8 cellular contexts compared by ENCODE assay signal in genomic region chr10:86439544-86439943, GRCh38.
A peak's percentile ranks its signal among the peaks of the same experiment; 100 is the strongest.
DNase-seq lines count a peak whose midpoint lies in the region; ATAC-seq and TF ChIP-seq lines count a peak whose summit lies in the region.

No MANE protein-coding gene starts in this region.

- no peaks in the 10 kb centered on the region for H3K9me3 ChIP-seq in RWPE2 (ENCODE audit: severe bottlenecking)
- H3K9me3 ChIP-seq in gastrocnemius medialis: no peaks in the 10 kb centered on the region

- TF ChIP-seq POLR2A in gastrocnemius medialis (IDR thresholded peaks at IDR 0.05): no peak

- H3K4me1 ChIP-seq in RWPE2 (ENCODE audit: insufficient read depth, poor library complexity, severe bottlenecking) (peaks cover 4% of the 10 kb centered on the region), gastrocnemius medialis (peaks cover 12 to 17% of the 10 kb centered on the region in 2 donors)

- intact Hi-C loops in gastrocnemius medialis (cut with DNase I; ENCODE audit: low total_unique reads): loop anchor here (2.0 kb wide), 2 partner anchors 39 to 95 kb away; no protein-coding TSS in a partner anchor

- H3K27me3 ChIP-seq in RWPE2 (ENCODE audit: insufficient read depth, poor library complexity, severe bottlenecking): no peaks in the 10 kb centered on the region
- H3K27me3 ChIP-seq in gastrocnemius medialis: no peaks in the 10 kb centered on the region

- H3K27ac ChIP-seq in RWPE2 (ENCODE audit: poor library complexity, severe bottlenecking) (peak overlapping the region; percentile 54), gastrocnemius medialis (peak overlapping the region; percentile 55 to 69 (median 62))

- peaks cover 97% of the 10 kb centered on the region for H3K36me3 ChIP-seq in RWPE2 (ENCODE audit: low read depth)
- peaks cover 0 to 69% of the 10 kb centered on the region in 2 donors for H3K36me3 ChIP-seq in gastrocnemius medialis

- H3K4me3 ChIP-seq in RWPE2 (ENCODE audit: severe bottlenecking) (no peak overlapping the region), gastrocnemius medialis (no peak overlapping the region)

- ATAC-seq in RWPE2 (ENCODE audit: low read depth): peak; percentile 72
- ATAC-seq in gastrocnemius medialis: peak; percentile 98 to 99
- ATAC-seq in GM21515 (IDR thresholded peaks at IDR 0.05; ENCODE audit: unreplicated experiment): no peak
- ATAC-seq in GM21360 (IDR thresholded peaks at IDR 0.05; ENCODE audit: unreplicated experiment): no peak

- in situ Hi-C loops in gastrocnemius medialis (cut with MboI; ENCODE audit: low sequenced_read_pairs in 4 of 4): no loop called here

- peak; percentile 50 for DNase-seq in GM03348 (ENCODE audit: low spot score)
- DNase-seq in RWPE2 (ENCODE audit: low spot score): peak; percentile 73
- peak; percentile 32 for DNase-seq in foreskin melanocyte
- DNase-seq in gastrocnemius medialis: peak; percentile 78 to 96
- no peak for DNase-seq in stimulated activated naive CD4-positive, alpha-beta T cell treated with Interleukin-2 at 50 U/mL for 16 hours (lab: John Stamatoyannopoulos, UW)
- DNase-seq in A172 (ENCODE audit: low spot score): no peak

- no peak for TF ChIP-seq CTCF in RWPE2 (IDR thresholded peaks at IDR 0.05; ENCODE audit: poor library complexity, severe bottlenecking)
- TF ChIP-seq CTCF in gastrocnemius medialis (IDR thresholded peaks at IDR 0.05 in 4 of 5, conservative IDR thresholded peaks at IDR 0.05 in 1 of 5): peak in 3 of 5 experiments; percentile 21 to 24 (median 22)

Comparison
In these comparisons a context has a peak if more than half of its experiments do, and no peak if none do; other contexts are left out.
1. DNase-seq: peak in GM03348 (single experiment), RWPE2 (single experiment), foreskin melanocyte (single experiment) and gastrocnemius medialis (2 of 2); none in stimulated activated naive CD4-positive, alpha-beta T cell treated with Interleukin-2 at 50 U/mL for 16 hours (single experiment) and A172 (single experiment).
2. ATAC-seq: peak in RWPE2 (single experiment) and gastrocnemius medialis (2 of 2); none in GM21515 (single experiment) and GM21360 (single experiment).